8 cellular contexts compared by ENCODE assay signal in genomic region chr15:73924258-73924921, GRCh38. TPM values are rescaled to one million over a fixed set of nuclear protein-coding genes. Genes with fewer than 3 reads are reported as not detected.
DNase-seq lines count a peak whose midpoint lies in the region; ATAC-seq, FAIRE-seq and TF ChIP-seq lines count a peak whose summit lies in the region.

No MANE protein-coding gene starts in this region.

- no peak overlapping the region for H3K27ac ChIP-seq in right lobe of liver
- H3K27ac ChIP-seq in HepG2 (ENCODE audit: extremely low read length, insufficient read depth, low read length), result no peak overlapping the region
- H3K27ac ChIP-seq in endothelial cell of umbilical vein (ENCODE audit: insufficient read depth, low read depth, low read length), result peak overlapping the region; percentile 37
- peak overlapping the region; percentile 23 for H3K27ac ChIP-seq in neutrophil
- peak overlapping the region in 1 of 2 donors; percentile 43 for H3K27ac ChIP-seq in small intestine (ENCODE audit: low read depth in 1 of 2, low read length in 1 of 2)

- 28% methylated on average over 4 of the region's 11 CpGs for WGBS in right lobe of liver (ENCODE audit: insufficient coverage, low coverage, low lambda C conversion rate, missing lambda C conversion rate)
- WGBS in HepG2 (ENCODE audit: low lambda C conversion rate), result 15% methylated on average over 9 of the region's 11 CpGs
- 39 to 71% (median 50%) methylated on average over 11 of the region's 11 CpGs for whole genome bisulfite sequencing in small intestine, 3 donors

- FAIRE-seq in HepG2 (lab: Jason Lieb, UNC) (no peak), endothelial cell of umbilical vein (lab: Jason Lieb, UNC) (peak; percentile 89), small intestine (lab: Jason Lieb, UNC) (no peak)

- no peak for TF ChIP-seq RAD21 in HepG2 (CRISPR knock-in tag; IDR thresholded peaks at IDR 0.05)

- DNase-seq in right lobe of liver, result peak in 1 of 3 donors; percentile 34
- DNase-seq in HepG2 (ENCODE audit: low spot score), result no peak
- peak; percentile 54 for DNase-seq in UCSD-AML1 (lab: John Stamatoyannopoulos, UW; ENCODE audit: unreplicated experiment)
- DNase-seq in endothelial cell of umbilical vein (ENCODE audit: low read depth, low spot score), result peak; percentile 78
- DNase-seq in small intestine, result no peak
- DNase-seq in KG1 (lab: John Stamatoyannopoulos, UW), result no peak

- H3K4me2 ChIP-seq in HepG2 (ENCODE audit: low read depth, low read length), result no peak overlapping the region
- H3K4me2 ChIP-seq in endothelial cell of umbilical vein (ENCODE audit: insufficient read depth, low read length), result peak overlapping the region; percentile 26

- BruUV-seq in HepG2 (replicated peaks; lab: Mats Ljungman, UMichigan), result no TSS peak
- BruUV-seq in endothelial cell of umbilical vein (replicated peaks; lab: Mats Ljungman, UMichigan), result no TSS peak

- intact Hi-C loops in right lobe of liver (cut with DNase I) (no loop called here), HepG2 (cut with micrococcal nuclease; ENCODE audit: unreplicated experiment) (no loop called here), endothelial cell of umbilical vein (cut with micrococcal nuclease) (loop anchor here (1.0 kb wide), 1 partner anchor 27 kb away; no protein-coding TSS in a partner anchor)

- POLR2A ChIA-PET in HepG2 (lab: Yijun Ruan, JAX), result no interaction called here
- POLR2A ChIA-PET in endothelial cell of umbilical vein (lab: Charles Lee), result no interaction called here

- TF ChIP-seq POLR2A in right lobe of liver (IDR thresholded peaks at IDR 0.05) (no peak), HepG2 (IDR thresholded peaks at IDR 0.05; ENCODE audit: insufficient read depth in 1 of 2, low read depth in 2 of 2, low read length in 2 of 2) (no peak), endothelial cell of umbilical vein (IDR thresholded peaks at IDR 0.05; ENCODE audit: low read depth, low read length) (no peak)

- H3K9me3 ChIP-seq in right lobe of liver (no peaks in the 10 kb centered on the region), HepG2 (ENCODE audit: low read length) (no peaks in the 10 kb centered on the region), endothelial cell of umbilical vein (replicated peaks; ENCODE audit: control insufficient read depth, insufficient read depth, low read length) (no peaks in the 10 kb centered on the region), neutrophil (no peaks in the 10 kb centered on the region), small intestine (ENCODE audit: control insufficient read depth, low read depth) (no peaks in the 10 kb centered on the region)

- H3K36me3 ChIP-seq in right lobe of liver (no peaks in the 10 kb centered on the region), HepG2 (replicated peaks in 1 of 2; ENCODE audit: control insufficient read depth in 1 of 2, insufficient read depth in 2 of 2, low read length in 2 of 2) (no peaks in the 10 kb centered on the region), endothelial cell of umbilical vein (ENCODE audit: control insufficient read depth in 2 of 2, extremely low read depth in 1 of 2, insufficient read depth in 2 of 2, low read length in 2 of 2) (no peaks in the 10 kb centered on the region), neutrophil (no peaks in the 10 kb centered on the region), small intestine (ENCODE audit: control insufficient read depth in 2 of 2, insufficient read depth in 2 of 2, low read length in 2 of 2) (no peaks in the 10 kb centered on the region)

- CTCF ChIA-PET in HepG2 (lab: Yijun Ruan, JAX; ENCODE audit: low intra/inter-chr PET ratio, low total read pairs), result no interaction called here
- CTCF ChIA-PET in endothelial cell of umbilical vein (lab: Charles Lee), result interaction anchor here (0.6 to 3.0 kb wide), 8 partner anchors 10 to 396 kb away, joined by 3 to 14 read pairs (median 4); partner anchors contain the start of gene TBC1D21

- no peaks in the 10 kb centered on the region for H3K79me2 ChIP-seq in HepG2 (ENCODE audit: insufficient read depth, low read length)
- no peaks in the 10 kb centered on the region for H3K79me2 ChIP-seq in endothelial cell of umbilical vein (ENCODE audit: control insufficient read depth, insufficient read depth, low read length)

- H2AFZ ChIP-seq in HepG2 (ENCODE audit: low read length) (no peak overlapping the region), endothelial cell of umbilical vein (ENCODE audit: low read depth, low read length) (peak overlapping the region; percentile 72)

- no peak overlapping the region for H3K9ac ChIP-seq in HepG2 (ENCODE audit: insufficient read depth, low read depth, low read length)
- H3K9ac ChIP-seq in endothelial cell of umbilical vein (replicated peaks; ENCODE audit: extremely low read depth, insufficient read depth, low read length), result peak overlapping the region; percentile 28

- H4K20me1 ChIP-seq in HepG2 (ENCODE audit: insufficient read depth, low read length) (no peaks in the 10 kb centered on the region), endothelial cell of umbilical vein (replicated peaks; ENCODE audit: control insufficient read depth, extremely low read depth, insufficient read depth, low read length) (no peaks in the 10 kb centered on the region)

- TF ChIP-seq EP300 in HepG2 (IDR thresholded peaks at IDR 0.05; ENCODE audit: low read depth in 2 of 2, low read length in 2 of 2) (no peak), HepG2 (CRISPR knock-in tag; IDR thresholded peaks at IDR 0.05; ENCODE audit: borderline replicate concordance) (no peak)

- peaks cover 0 to 7% of the 10 kb centered on the region in 2 donors for H3K27me3 ChIP-seq in right lobe of liver
- H3K27me3 ChIP-seq in HepG2 (ENCODE audit: control insufficient read depth in 1 of 2, insufficient read depth in 2 of 2, low read length in 2 of 2), result peaks cover 3 to 52% of the 10 kb centered on the region in 2 experiments; a peak in 3 of 5 replicates
- no peaks in the 10 kb centered on the region for H3K27me3 ChIP-seq in endothelial cell of umbilical vein (ENCODE audit: control insufficient read depth in 2 of 2, insufficient read depth in 2 of 2, low read length in 2 of 2)
- peaks cover 48% of the 10 kb centered on the region for H3K27me3 ChIP-seq in neutrophil
- H3K27me3 ChIP-seq in small intestine (ENCODE audit: control insufficient read depth in 2 of 2, insufficient read depth in 2 of 2, low read length in 2 of 2), result no peaks in the 10 kb centered on the region

- TF ChIP-seq CTCF in right lobe of liver (IDR thresholded peaks at IDR 0.05) (no peak), HepG2 (CRISPR knock-in tag; IDR thresholded peaks at IDR 0.05) (no peak), endothelial cell of umbilical vein (IDR thresholded peaks at IDR 0.05; ENCODE audit: extremely low read depth in 1 of 2, insufficient read depth in 1 of 2, low read depth in 1 of 2, low read length in 2 of 2) (no peak), neutrophil (IDR thresholded peaks at IDR 0.05) (no peak)

- H3K4me3 ChIP-seq in right lobe of liver, result no peak overlapping the region
- no peak overlapping the region for H3K4me3 ChIP-seq in HepG2 (replicated peaks in 1 of 3; ENCODE audit: insufficient read depth in 1 of 3, low read depth in 2 of 3, low read length in 3 of 3)
- H3K4me3 ChIP-seq in endothelial cell of umbilical vein (replicated peaks in 1 of 3; ENCODE audit: insufficient read depth in 1 of 3, low read depth in 1 of 3, low read length in 3 of 3), result no peak overlapping the region
- no peak overlapping the region for H3K4me3 ChIP-seq in neutrophil (ENCODE audit: low read depth in 1 of 2, low read length in 1 of 2)
- H3K4me3 ChIP-seq in small intestine (ENCODE audit: low read depth in 1 of 2, low read length in 2 of 2), result no peak overlapping the region

- in situ Hi-C loops in HepG2 (cut with HindIII; ENCODE audit: extremely low pct_ligation_motif_present, low pct_unique_long_range_greater_than_20kb), result no loop called here

- dilution Hi-C loops in endothelial cell of umbilical vein (cut with MboI; ENCODE audit: extremely low pct_ligation_motif_present, low sequenced_read_pairs), result no loop called here

- ATAC-seq in right lobe of liver, result peak in 3 of 4 donors; percentile 3 to 45 (median 31)
- no peak for ATAC-seq in HepG2
- no peak for ATAC-seq in GM21576 (IDR thresholded peaks at IDR 0.05; ENCODE audit: unreplicated experiment)

- H3K9me1 ChIP-seq in endothelial cell of umbilical vein (replicated peaks; ENCODE audit: control insufficient read depth, extremely low read depth, insufficient read depth, low read length), result no peaks in the 10 kb centered on the region

- H3K4me1 ChIP-seq in right lobe of liver (no peaks in the 10 kb centered on the region), HepG2 (ENCODE audit: insufficient read depth, low read length) (peaks cover 6% of the 10 kb centered on the region; the same call in 1 of the 2 replicates), endothelial cell of umbilical vein (ENCODE audit: control insufficient read depth, extremely low read depth, insufficient read depth, low read length) (peaks cover 21% of the 10 kb centered on the region), neutrophil (ENCODE audit: control insufficient read depth in 1 of 2, insufficient read depth in 1 of 2, low read depth in 1 of 2, low read length in 1 of 2) (peaks cover 55 to 74% of the 10 kb centered on the region in 2 experiments), small intestine (ENCODE audit: control insufficient read depth in 2 of 2, insufficient read depth in 1 of 2, low read depth in 1 of 2, low read length in 1 of 2) (no peaks in the 10 kb centered on the region)

RNA-seq across cellular contexts. Expression of gene LOXL1, which starts 1.9 kb away (rescaled TPM):
- 1 to 10 TPM in 3 of 6 experiments, under 1 TPM in 3; 0.29 to 2.3 (median 0.83) TPM for total RNA-seq in right lobe of liver
- total RNA-seq in HepG2 (2016; rRNA removed; fragmentation: Illumina TruSeq; extraction: Trizol), result 0.51 TPM in 1 of 2 replicates, not detected in the other
- total RNA-seq in HepG2 (2016; cell fraction: cytosol; rRNA removed; fragmentation: Illumina TruSeq; extraction: Trizol; ENCODE audit: low read depth), result 0.10 TPM in 1 of 2 replicates, not detected in the other
- total RNA-seq in HepG2 (2016; cell fraction: insoluble cytoplasmic fraction; rRNA removed; fragmentation: Illumina TruSeq; extraction: Trizol), result 0.30 and 0.40 TPM in 2 replicates
- 0.46 and 0.69 TPM in 2 replicates for total RNA-seq in HepG2 (2016; cell fraction: membrane; rRNA removed; fragmentation: Illumina TruSeq; extraction: Trizol)
- 0.47 TPM in 1 of 2 replicates, not detected in the other for total RNA-seq in HepG2 (2016; cell fraction: nucleus; rRNA removed; fragmentation: Illumina TruSeq; extraction: Trizol)
- 0.16 and 1.3 TPM in 2 replicates for polyA plus RNA-seq in HepG2 (2011; rRNA removed)
- polyA plus RNA-seq in HepG2 (2011; cell fraction: cytosol; rRNA removed), result 0.58 and 0.69 TPM in 2 replicates
- polyA plus RNA-seq in HepG2 (2011; cell fraction: nucleus; rRNA removed), result 0.35 and 0.80 TPM in 2 replicates
- not detected in 2 replicates for polyA plus RNA-seq in HepG2 (2012)
- 0.31 and 0.33 TPM in 2 replicates for polyA plus RNA-seq in HepG2 (2016; cell fraction: cytosol; fragmentation: Illumina TruSeq; extraction: Trizol; ENCODE audit: low read depth)
- 0.39 TPM in 1 of 2 replicates, not detected in the other for polyA plus RNA-seq in HepG2 (2016; cell fraction: insoluble cytoplasmic fraction; fragmentation: Illumina TruSeq; extraction: Trizol; ENCODE audit: low read depth)
- 0.41 and 0.76 TPM in 2 replicates for polyA plus RNA-seq in HepG2 (2016; cell fraction: membrane; fragmentation: Illumina TruSeq; extraction: Trizol; ENCODE audit: low read depth)
- polyA plus RNA-seq in HepG2 (2016; cell fraction: nucleus; fragmentation: Illumina TruSeq; extraction: Trizol; ENCODE audit: insufficient read depth, low read depth), result 0.92 and 1.1 TPM in 2 replicates
- 0.30 and 1.4 TPM in 2 replicates for polyA minus RNA-seq in HepG2 (2011; rRNA and poly(A)+ RNA removed; ENCODE audit: low replicate concordance)
- 0.26 TPM in 1 of 2 replicates, not detected in the other for polyA minus RNA-seq in HepG2 (2011; cell fraction: cytosol; rRNA and poly(A)+ RNA removed)
- polyA minus RNA-seq in HepG2 (2011; cell fraction: nucleus; rRNA and poly(A)+ RNA removed), result 0.39 TPM in 1 of 2 replicates, not detected in the other
- total RNA-seq in endothelial cell of umbilical vein, result 5.2 and 9.2 TPM in 2 replicates
- polyA plus RNA-seq in endothelial cell of umbilical vein, result 14.4 and 19.3 TPM in 2 replicates
- 10.3 TPM in 2 replicates for polyA plus RNA-seq in endothelial cell of umbilical vein (2011; cell fraction: cytosol; rRNA removed)
- polyA plus RNA-seq in endothelial cell of umbilical vein (2011; cell fraction: nucleus; rRNA removed), result 7.4 and 8.2 TPM in 2 replicates
- polyA plus RNA-seq in endothelial cell of umbilical vein (2012), result 16.3 and 32.2 TPM in 2 replicates
- polyA minus RNA-seq in endothelial cell of umbilical vein, result 14.3 and 20.0 TPM in 2 replicates
- 1.0 TPM for polyA minus RNA-seq in endothelial cell of umbilical vein (2011; cell fraction: cytosol; rRNA and poly(A)+ RNA removed)
- polyA minus RNA-seq in endothelial cell of umbilical vein (2011; cell fraction: nucleus; rRNA and poly(A)+ RNA removed), result 5.2 and 5.3 TPM in 2 replicates
- polyA plus RNA-seq in small intestine, result 1 to 10 TPM; 2.2 to 6.1 (median 3.8) TPM

RNA-seq across cellular contexts. Expression of gene TBC1D21, which starts 51.0 kb away (rescaled TPM):
- not detected for total RNA-seq in right lobe of liver
- total RNA-seq in HepG2 (2016; rRNA removed; fragmentation: Illumina TruSeq; extraction: Trizol), result not detected in 2 replicates
- not detected in 2 replicates for total RNA-seq in HepG2 (2016; cell fraction: cytosol; rRNA removed; fragmentation: Illumina TruSeq; extraction: Trizol; ENCODE audit: low read depth)
- not detected in 2 replicates for total RNA-seq in HepG2 (2016; cell fraction: insoluble cytoplasmic fraction; rRNA removed; fragmentation: Illumina TruSeq; extraction: Trizol)
- total RNA-seq in HepG2 (2016; cell fraction: membrane; rRNA removed; fragmentation: Illumina TruSeq; extraction: Trizol), result not detected in 2 replicates
- not detected in 2 replicates for total RNA-seq in HepG2 (2016; cell fraction: nucleus; rRNA removed; fragmentation: Illumina TruSeq; extraction: Trizol)
- polyA plus RNA-seq in HepG2 (2011; rRNA removed), result not detected in 2 replicates
- not detected in 2 replicates for polyA plus RNA-seq in HepG2 (2011; cell fraction: cytosol; rRNA removed)
- polyA plus RNA-seq in HepG2 (2011; cell fraction: nucleus; rRNA removed), result not detected in 2 replicates
- not detected in 2 replicates for polyA plus RNA-seq in HepG2 (2012)
- not detected in 2 replicates for polyA plus RNA-seq in HepG2 (2016; cell fraction: cytosol; fragmentation: Illumina TruSeq; extraction: Trizol; ENCODE audit: low read depth)
- polyA plus RNA-seq in HepG2 (2016; cell fraction: insoluble cytoplasmic fraction; fragmentation: Illumina TruSeq; extraction: Trizol; ENCODE audit: low read depth), result not detected in 2 replicates
- not detected in 2 replicates for polyA plus RNA-seq in HepG2 (2016; cell fraction: membrane; fragmentation: Illumina TruSeq; extraction: Trizol; ENCODE audit: low read depth)
- polyA plus RNA-seq in HepG2 (2016; cell fraction: nucleus; fragmentation: Illumina TruSeq; extraction: Trizol; ENCODE audit: insufficient read depth, low read depth), result not detected in 2 replicates
- polyA minus RNA-seq in HepG2 (2011; rRNA and poly(A)+ RNA removed; ENCODE audit: low replicate concordance), result not detected in 2 replicates
- not detected in 2 replicates for polyA minus RNA-seq in HepG2 (2011; cell fraction: cytosol; rRNA and poly(A)+ RNA removed)
- not detected in 2 replicates for polyA minus RNA-seq in HepG2 (2011; cell fraction: nucleus; rRNA and poly(A)+ RNA removed)
- total RNA-seq in endothelial cell of umbilical vein, result not detected in 2 replicates
- polyA plus RNA-seq in endothelial cell of umbilical vein, result not detected in 2 replicates
- not detected in 2 replicates for polyA plus RNA-seq in endothelial cell of umbilical vein (2011; cell fraction: cytosol; rRNA removed)
- polyA plus RNA-seq in endothelial cell of umbilical vein (2011; cell fraction: nucleus; rRNA removed), result not detected in 2 replicates
- polyA plus RNA-seq in endothelial cell of umbilical vein (2012), result not detected in 2 replicates
- not detected in 2 replicates for polyA minus RNA-seq in endothelial cell of umbilical vein
- polyA minus RNA-seq in endothelial cell of umbilical vein (2011; cell fraction: cytosol; rRNA and poly(A)+ RNA removed), result not detected
- not detected in 2 replicates for polyA minus RNA-seq in endothelial cell of umbilical vein (2011; cell fraction: nucleus; rRNA and poly(A)+ RNA removed)
- polyA plus RNA-seq in small intestine, result not detected

Comparison
In these comparisons a context has a peak if more than half of its experiments do, and no peak if none do; other contexts are left out.
1. ATAC-seq: peak in right lobe of liver (3 of 4); none in HepG2 (single experiment) and GM21576 (single experiment).
2. DNase-seq: peak in UCSD-AML1 (single experiment) and endothelial cell of umbilical vein (single experiment); none in HepG2 (single experiment), small intestine (single experiment) and KG1 (single experiment).
3. H3K27ac ChIP-seq: peak in endothelial cell of umbilical vein (single experiment) and neutrophil (single experiment); none in right lobe of liver (0 of 3) and HepG2 (single experiment).